ENCODE assay signal across 9 cellular contexts in genomic region chr13:33351324-33351723, GRCh38.
DNase-seq lines count a peak whose midpoint lies in the region; FAIRE-seq and TF ChIP-seq lines count a peak whose summit lies in the region.
"Had no signal": no experiment of that assay in that cellular context is flagged by ENCODE, and none has a peak within 500 bp of the region (broad histone marks: within the 10 kb centered on the region; RNA-seq: fewer than 3 reads in every experiment).

No MANE protein-coding gene starts in this region.

- H3K27ac Mint-ChIP-seq in nephron, result peak overlapping the region; percentile 64 to 90 (median 81)
- H3K27ac Mint-ChIP-seq: activated CD4-positive, alpha-beta T cell treated with anti-CD3 and anti-CD28 coated beads, Interleukin-2, amount 10 ng/mL, durations not matched to agents 7 days and 5 days had no signal

- H3K4me3 ChIP-seq in endothelial cell of umbilical vein (replicated peaks in 1 of 3; ENCODE audit: insufficient read depth in 1 of 3, low read depth in 1 of 3, low read length in 3 of 3), result peak overlapping the region in 2 of 3 experiments; percentile 78 to 86
- no peak overlapping the region for H3K4me3 ChIP-seq in lower leg skin (ENCODE audit: low read depth, poor library complexity, severe bottlenecking)

- peak overlapping the region; percentile 88 for H3K9ac ChIP-seq in endothelial cell of umbilical vein (replicated peaks; ENCODE audit: extremely low read depth, insufficient read depth, low read length)

- peak; percentile 86 for FAIRE-seq in endothelial cell of umbilical vein (lab: Jason Lieb, UNC)

- no peaks in the 10 kb centered on the region for H4K20me1 ChIP-seq in endothelial cell of umbilical vein (replicated peaks; ENCODE audit: control insufficient read depth, extremely low read depth, insufficient read depth, low read length)

- H3K4me2 ChIP-seq in endothelial cell of umbilical vein (ENCODE audit: insufficient read depth, low read length), result peak overlapping the region; percentile 96

- no peak for TF ChIP-seq CTCF in endothelial cell of umbilical vein (IDR thresholded peaks at IDR 0.05; ENCODE audit: extremely low read depth in 1 of 2, insufficient read depth in 1 of 2, low read depth in 1 of 2, low read length in 2 of 2)
- TF ChIP-seq CTCF in nephron (IDR thresholded peaks at IDR 0.05; ENCODE audit: unreplicated experiment in 3 of 3), result no peak
- no peak for TF ChIP-seq CTCF in lower leg skin (IDR thresholded peaks at IDR 0.05)

- TF ChIP-seq POLR2A in endothelial cell of umbilical vein (IDR thresholded peaks at IDR 0.05; ENCODE audit: low read depth, low read length) (no peak), lower leg skin (IDR thresholded peaks at IDR 0.05) (no peak)

- DNase-seq in AG20443 (ENCODE audit: low spot score) (peak; percentile 62), NOMO-1 treated with DMSO at 0.1 percent for 48 hours (lab: John Stamatoyannopoulos, UW; ENCODE audit: unreplicated experiment) (peak; percentile 35), endothelial cell of umbilical vein (ENCODE audit: low read depth, low spot score) (peak; percentile 65), NCI-H187 treated with DMSO at 0.1 percent for 48 hours (lab: John Stamatoyannopoulos, UW) (no peak), retina (no peak), lower leg skin (ENCODE audit: low spot score in 2 of 2) (no peak), NCI-H748 (lab: John Stamatoyannopoulos, UW; ENCODE audit: unreplicated experiment) (no peak)
- DNase-seq: activated CD4-positive, alpha-beta T cell treated with anti-CD3 and anti-CD28 coated beads, Interleukin-2, amount 10 ng/mL, durations not matched to agents 7 days and 5 days had no signal

- intact Hi-C loops in endothelial cell of umbilical vein (cut with micrococcal nuclease) (loop anchor here (1.0 to 10.0 kb wide), 3 partner anchors 17 to 373 kb away; no protein-coding TSS in a partner anchor), lower leg skin (cut with DNase I; ENCODE audit: low total_unique reads) (no loop called here)

- H3K36me3 ChIP-seq in endothelial cell of umbilical vein (ENCODE audit: control insufficient read depth in 2 of 2, extremely low read depth in 1 of 2, insufficient read depth in 2 of 2, low read length in 2 of 2), result no peaks in the 10 kb centered on the region

- H3K9me1 ChIP-seq in endothelial cell of umbilical vein (replicated peaks; ENCODE audit: control insufficient read depth, extremely low read depth, insufficient read depth, low read length), result no peaks in the 10 kb centered on the region

- dilution Hi-C loops in endothelial cell of umbilical vein (cut with MboI; ENCODE audit: extremely low pct_ligation_motif_present, low sequenced_read_pairs), result no loop called here

- peaks cover 70% of the 10 kb centered on the region for H3K4me1 Mint-ChIP-seq in nephron

- no TSS peak for BruUV-seq in endothelial cell of umbilical vein (replicated peaks; lab: Mats Ljungman, UMichigan)

- peaks cover 16% of the 10 kb centered on the region for H3K4me1 ChIP-seq in endothelial cell of umbilical vein (ENCODE audit: control insufficient read depth, extremely low read depth, insufficient read depth, low read length)

- H3K36me3 Mint-ChIP-seq in nephron (ENCODE audit: low read depth), result no peaks in the 10 kb centered on the region

- H3K27me3 Mint-ChIP-seq in nephron (ENCODE audit: low read depth), result peaks cover 5% of the 10 kb centered on the region

- peak overlapping the region; percentile 91 for H2AFZ ChIP-seq in endothelial cell of umbilical vein (ENCODE audit: low read depth, low read length)

- WGBS in lower leg skin, 2 donors, result 28 to 32% methylated on average over 2 of the region's 2 CpGs

- CTCF ChIA-PET in endothelial cell of umbilical vein (lab: Charles Lee), result interaction anchor here (0.7 to 1.3 kb wide), 2 partner anchors 123 to 167 kb away, joined by 3 to 5 read pairs; no protein-coding TSS in a partner anchor

- H3K4me3 Mint-ChIP-seq in nephron, result peak overlapping the region; percentile 80 to 95 (median 93)
- H3K4me3 Mint-ChIP-seq: activated CD4-positive, alpha-beta T cell treated with anti-CD3 and anti-CD28 coated beads, Interleukin-2, amount 10 ng/mL, durations not matched to agents 7 days and 5 days had no signal

- H3K79me2 ChIP-seq in endothelial cell of umbilical vein (ENCODE audit: control insufficient read depth, insufficient read depth, low read length), result peaks cover 8% of the 10 kb centered on the region

- no peaks in the 10 kb centered on the region for H3K9me3 ChIP-seq in endothelial cell of umbilical vein (replicated peaks; ENCODE audit: control insufficient read depth, insufficient read depth, low read length)

- POLR2A ChIA-PET in endothelial cell of umbilical vein (lab: Charles Lee), result no interaction called here

- H3K27ac ChIP-seq in endothelial cell of umbilical vein (ENCODE audit: insufficient read depth, low read depth, low read length), result peak overlapping the region; percentile 78

- H3K27me3 ChIP-seq in endothelial cell of umbilical vein (ENCODE audit: control insufficient read depth in 2 of 2, insufficient read depth in 2 of 2, low read length in 2 of 2), result no peaks in the 10 kb centered on the region

- H3K9me3 Mint-ChIP-seq in nephron, result no peaks in the 10 kb centered on the region
- H3K9me3 Mint-ChIP-seq: activated CD4-positive, alpha-beta T cell treated with anti-CD3 and anti-CD28 coated beads, Interleukin-2, amount 10 ng/mL, durations not matched to agents 7 days and 5 days had no signal

TF ChIP-seq in endothelial cell of umbilical vein, 7 proteins besides CTCF, POLR2A, EP300 and RAD21:
- TF ChIP-seq POLR2AphosphoS5 (IDR thresholded peaks at IDR 0.05; ENCODE audit: insufficient read depth, low read depth, low read length), result no peak
- no peak for TF ChIP-seq EZH2 (IDR thresholded peaks at IDR 0.05; ENCODE audit: borderline replicate concordance, low read depth, low read length, severe bottlenecking)
- TF ChIP-seq MYC (IDR thresholded peaks at IDR 0.05; ENCODE audit: low read depth, low read length), result no peak

Comparison
In these comparisons a context has a peak if more than half of its experiments do, and no peak if none do; other contexts are left out.
1. DNase-seq: peak in AG20443 (single experiment), NOMO-1 treated with DMSO at 0.1 percent for 48 hours (single experiment) and endothelial cell of umbilical vein (single experiment); none in NCI-H187 treated with DMSO at 0.1 percent for 48 hours (single experiment), retina (single experiment), lower leg skin (0 of 2) and NCI-H748 (single experiment).